Comparison of ENCODE assay signal across 8 cellular contexts in the genomic region with DNA sequence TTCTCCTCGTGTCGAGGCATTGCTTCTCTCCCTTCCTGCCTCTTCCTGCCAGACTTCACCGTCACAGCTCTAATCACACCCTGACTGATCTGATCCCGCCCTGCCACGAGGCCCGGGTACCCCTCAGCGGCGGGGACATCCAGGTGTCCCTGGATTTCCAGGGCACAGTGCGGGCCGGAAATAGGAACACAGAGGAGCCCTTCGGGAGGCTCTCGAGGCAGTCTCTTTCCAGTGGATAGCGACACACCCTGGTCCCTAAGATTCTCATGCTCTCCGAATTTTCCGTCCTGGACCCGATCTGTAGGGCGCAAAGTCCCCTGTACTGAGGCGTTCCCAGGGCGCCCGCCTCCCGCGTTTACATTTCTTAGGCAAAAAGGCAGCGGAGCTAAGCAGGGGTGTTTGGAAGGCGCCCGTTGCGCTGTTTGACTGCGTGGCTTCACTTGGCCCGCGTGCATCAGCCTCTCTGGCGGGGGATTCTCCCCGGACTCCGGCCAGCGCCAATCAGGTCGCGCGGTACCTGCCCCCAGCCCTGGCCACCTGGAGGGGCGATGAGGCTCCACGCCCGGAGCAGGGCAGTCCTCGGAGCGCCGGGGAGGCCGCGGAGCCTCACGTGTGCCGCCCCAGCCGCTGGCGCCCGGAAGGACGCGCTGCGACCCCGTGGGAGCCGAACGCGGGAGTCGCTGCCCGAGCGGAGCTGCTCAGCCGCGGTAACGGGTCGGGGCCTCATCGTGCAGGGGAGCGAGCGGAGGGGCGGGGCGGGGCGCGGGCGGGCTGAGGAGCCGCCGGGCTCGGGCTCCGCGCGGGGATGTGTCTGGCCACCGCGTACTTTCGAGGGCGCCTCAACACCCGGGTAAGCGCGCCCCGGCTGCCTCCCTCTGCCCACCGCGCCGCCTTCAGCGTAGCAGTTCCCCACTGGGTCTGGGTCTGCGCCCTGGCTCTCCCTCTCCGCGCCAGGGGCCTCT. TPM values are rescaled to one million over a fixed set of nuclear protein-coding genes. Genes with fewer than 3 reads are reported as not detected.
DNase-seq lines count a peak whose midpoint lies in the region; ATAC-seq and TF ChIP-seq lines count a peak whose summit lies in the region.

TSS of gene FAM163A (plus strand) at position 575 of the 962 bp plus-strand sequence. CDS start 69,807 bp downstream, outside the sequence.

- H3K9me3 ChIP-seq in HAP-1 (peaks cover 5% of the 10 kb centered on the region; the same call in 1 of the 2 replicates), RWPE2 (ENCODE audit: severe bottlenecking) (no peaks in the 10 kb centered on the region), heart left ventricle (peaks cover 0 to 7% (median 0%) of the 10 kb centered on the region in 12 donors)

- H3K27ac ChIP-seq in RWPE2 (ENCODE audit: poor library complexity, severe bottlenecking) (no peak within 1 kb of the TSS), heart left ventricle (peak within 1 kb of the TSS in 1 of 12 donors; percentile 6), caudate nucleus (ENCODE audit: low read depth, low read length) (no peak within 1 kb of the TSS)

- peak within 1 kb of the TSS; percentile 27 for H3K4me3 ChIP-seq in HAP-1
- H3K4me3 ChIP-seq in RWPE2 (ENCODE audit: severe bottlenecking): no peak within 1 kb of the TSS
- peak within 1 kb of the TSS; percentile 18 to 54 (median 44) for H3K4me3 ChIP-seq in heart left ventricle
- H3K4me3 ChIP-seq in skeletal muscle cell (ENCODE audit: low read depth, low read length): peak within 1 kb of the TSS; percentile 11

- H3K4me1 ChIP-seq in HAP-1 (peaks cover 2% of the 10 kb centered on the region; the same call in 1 of the 2 replicates), RWPE2 (ENCODE audit: insufficient read depth, poor library complexity, severe bottlenecking) (no peaks in the 10 kb centered on the region), heart left ventricle (peaks cover 0 to 23% (median 16%) of the 10 kb centered on the region in 12 donors)

- no peaks in the 10 kb centered on the region for H3K36me3 ChIP-seq in HAP-1 (replicated peaks)
- no peaks in the 10 kb centered on the region for H3K36me3 ChIP-seq in RWPE2 (ENCODE audit: low read depth)
- no peaks in the 10 kb centered on the region for H3K36me3 ChIP-seq in heart left ventricle

- H3K27me3 ChIP-seq in HAP-1 (ENCODE audit: low read depth) (peaks cover 47% of the 10 kb centered on the region), RWPE2 (ENCODE audit: insufficient read depth, poor library complexity, severe bottlenecking) (peaks cover 88% of the 10 kb centered on the region), heart left ventricle (peaks cover 23 to 85% (median 54%) of the 10 kb centered on the region in 9 donors)

- no peak for TF ChIP-seq CTCF in RWPE2 (IDR thresholded peaks at IDR 0.05; ENCODE audit: poor library complexity, severe bottlenecking)
- no peak for TF ChIP-seq CTCF in heart left ventricle (IDR thresholded peaks at IDR 0.05)

- intact Hi-C loops in heart left ventricle (cut with DNase I): no loop called here

- peak; percentile 34 for ATAC-seq in RWPE2 (ENCODE audit: low read depth)
- peak in 3 of 4 donors; percentile 48 to 67 (median 60) for ATAC-seq in heart left ventricle
- no peak for ATAC-seq in GM18498 (IDR thresholded peaks at IDR 0.05; ENCODE audit: unreplicated experiment)

- in situ Hi-C loops in HAP-1 (cut with MboI; ENCODE audit: low sequenced_read_pairs): no loop called here

- peak; percentile 32 to 54 for DNase-seq in HAP-1 (ENCODE audit: low spot score in 2 of 2)
- no peak for DNase-seq in RWPE2 (ENCODE audit: low spot score)
- DNase-seq in heart left ventricle: peak in 3 of 5 donors; percentile 20 to 68 (median 25)
- DNase-seq in skeletal muscle cell (ENCODE audit: low read depth): no peak
- no peak for DNase-seq in central memory CD4-positive, alpha-beta T cell
- DNase-seq in caudate nucleus (lab: John Stamatoyannopoulos, UW): no peak
- DNase-seq in hippocampal formation (lab: John Stamatoyannopoulos, UW): no peak

- TF ChIP-seq POLR2A in heart left ventricle (IDR thresholded peaks at IDR 0.05): no peak

- 0 to 4% (median 1%) methylated on average over 16 to 92 of the region's 92 CpGs for WGBS in heart left ventricle, 4 donors

RNA-seq across cellular contexts. Expression of gene FAM163A, which starts in this region (rescaled TPM):
- total RNA-seq in heart left ventricle: under 1 TPM in 8 of 9 donors, not detected in 1; 0.09 to 0.27 (median 0.16) TPM
- polyA plus RNA-seq in heart left ventricle: under 1 TPM; 0.04 to 0.28 TPM

Comparison
In these comparisons a context has a peak if more than half of its experiments do, and no peak if none do; other contexts are left out.
1. Peak in DNase-seq, ATAC-seq and H3K4me3 ChIP-seq in heart left ventricle; RNA of the gene not detected or under 1 TPM.
2. DNase-seq: peak in HAP-1 (2 of 2); none in RWPE2 (single experiment), skeletal muscle cell (single experiment), central memory CD4-positive, alpha-beta T cell (single experiment), caudate nucleus (0 of 61) and hippocampal formation (0 of 2).